15 cellular contexts compared by ENCODE assay signal in the genomic region with DNA sequence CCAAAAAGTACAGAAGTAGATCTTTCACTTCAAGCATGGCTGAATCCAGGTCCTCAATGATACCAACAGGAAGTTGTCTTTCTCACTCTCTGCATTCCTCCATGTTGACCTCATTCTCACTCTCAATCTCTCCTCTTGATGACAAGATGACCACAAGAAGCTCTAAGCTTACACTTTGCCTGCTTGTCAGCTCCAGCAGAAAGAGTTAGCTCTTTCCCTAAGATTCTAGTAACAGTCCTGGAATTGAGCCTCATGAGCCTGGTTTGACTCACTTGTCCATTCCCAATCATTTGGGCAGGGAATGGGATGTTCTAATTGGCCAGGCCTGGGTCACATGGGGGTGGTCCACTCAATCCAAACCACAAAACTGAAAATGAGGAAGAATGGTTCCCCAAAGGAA. TPM values are rescaled to one million over a fixed set of nuclear protein-coding genes. Genes with fewer than 3 reads are reported as not detected.
A peak's percentile ranks its signal among the peaks of the same experiment; 100 is the strongest.
DNase-seq lines count a peak whose midpoint lies in the region; TF ChIP-seq lines count a peak whose summit lies in the region.
"Had no signal": no experiment of that assay in that cellular context is flagged by ENCODE, and none has a peak within 500 bp of the region (broad histone marks: within the 10 kb centered on the region; RNA-seq: fewer than 3 reads in every experiment).

No MANE protein-coding gene starts in this region.

- H3K9me3 ChIP-seq in trophoblast cell (ENCODE audit: insufficient read depth, low read depth, low read length) (no peaks in the 10 kb centered on the region), adrenal gland (replicated peaks in 1 of 3) (no peaks in the 10 kb centered on the region)
- H3K9me3 ChIP-seq: left lung, upper lobe of left lung had no signal

- H2AFZ ChIP-seq in trophoblast cell (ENCODE audit: insufficient read depth, low read length, poor library complexity) = no peak overlapping the region

- no peak overlapping the region for H2BK120ac ChIP-seq in trophoblast cell (ENCODE audit: insufficient read depth, low read length, poor library complexity)

- TF ChIP-seq POLR2A in adrenal gland (IDR thresholded peaks at IDR 0.05) = no peak

- no peak overlapping the region for H4K91ac ChIP-seq in trophoblast cell (ENCODE audit: low read depth, low read length)

- TF ChIP-seq CTCF in fibroblast of the aortic adventitia (IDR thresholded peaks at IDR 0.05; ENCODE audit: insufficient read depth, low read length) (no peak), adrenal gland (IDR thresholded peaks at IDR 0.05) (no peak)

- peaks cover 3% of the 10 kb centered on the region for H3K27me3 Mint-ChIP-seq in activated T-cell treated with anti-CD3 and anti-CD28 coated beads, Interleukin-2, amount 50 U/mL, for 24 hours

- no peak for DNase-seq in activated T-cell treated with anti-CD3 and anti-CD28 coated beads, Interleukin-2, amount 50 U/mL, for 24 hours
- DNase-seq in activated T-cell treated with anti-CD3 and anti-CD28 coated beads, Interleukin-2, amount 50 U/mL, for 1 hour = no peak
- peak; percentile 56 for DNase-seq in RKO (ENCODE audit: low spot score)
- DNase-seq in fibroblast of the aortic adventitia (ENCODE audit: low read depth) = peak; percentile 91
- DNase-seq in trophoblast cell = no peak
- no peak for DNase-seq in head of caudate nucleus
- DNase-seq in adrenal gland = no peak
- DNase-seq in stimulated activated CD4-positive, alpha-beta T cell treated with anti-CD3 and anti-CD28 coated beads, Interleukin-1b, Interleukin-23, amount 100 ng/mL, for 48 hours = no peak
- DNase-seq: activated CD8-positive, alpha-beta memory T cell treated with anti-CD3 and anti-CD28 coated beads, Interleukin-2, amount 50 U/mL, for 48 hours; amygdala; DMS79; left lung; nucleus accumbens; upper lobe of left lung had no signal

- H3K27me3 ChIP-seq in trophoblast cell (ENCODE audit: insufficient read depth, low read length) (no peaks in the 10 kb centered on the region), adrenal gland (no peaks in the 10 kb centered on the region)
- H3K27me3 ChIP-seq: left lung, upper lobe of left lung had no signal

- H3K9me3 Mint-ChIP-seq in activated T-cell treated with anti-CD3 and anti-CD28 coated beads, Interleukin-2, amount 50 U/mL, for 24 hours = no peaks in the 10 kb centered on the region

- H3K36me3 ChIP-seq in trophoblast cell (ENCODE audit: control insufficient read depth in 1 of 2, insufficient read depth in 2 of 2, low read length in 2 of 2) (no peaks in the 10 kb centered on the region), adrenal gland (replicated peaks in 1 of 2) (no peaks in the 10 kb centered on the region)
- H3K36me3 ChIP-seq: left lung, upper lobe of left lung had no signal

- no peak overlapping the region for H2BK12ac ChIP-seq in trophoblast cell (ENCODE audit: low read length)

- no peak overlapping the region for H3K4ac ChIP-seq in trophoblast cell (ENCODE audit: low read depth, low read length)

- H2BK5ac ChIP-seq in trophoblast cell (ENCODE audit: low read depth, low read length, poor library complexity) = no peak overlapping the region

- H3K4me3 Mint-ChIP-seq in activated T-cell treated with anti-CD3 and anti-CD28 coated beads, Interleukin-2, amount 50 U/mL, for 24 hours = no peak overlapping the region

- peak overlapping the region; percentile 33 for H3K27ac Mint-ChIP-seq in activated T-cell treated with anti-CD3 and anti-CD28 coated beads, Interleukin-2, amount 50 U/mL, for 24 hours

- H3K79me1 ChIP-seq in trophoblast cell (ENCODE audit: low read length) = peaks cover 12% of the 10 kb centered on the region

- H3K23ac ChIP-seq in trophoblast cell (ENCODE audit: low read length) = no peak overlapping the region

- H3K4me1 ChIP-seq in trophoblast cell (ENCODE audit: control insufficient read depth in 1 of 2, insufficient read depth in 2 of 2, low read length in 2 of 2) = peaks cover 0 to 8% of the 10 kb centered on the region in 2 experiments
- peaks cover 9 to 16% of the 10 kb centered on the region in 2 donors for H3K4me1 ChIP-seq in adrenal gland (replicated peaks in 1 of 2)

- H3K4me3 ChIP-seq in fibroblast of the aortic adventitia (ENCODE audit: low read depth, low read length) (no peak overlapping the region), trophoblast cell (ENCODE audit: low read depth, low read length) (no peak overlapping the region), adrenal gland (no peak overlapping the region)
- H3K4me3 ChIP-seq: left lung, SK-N-MC, upper lobe of left lung had no signal

- H3K4me2 ChIP-seq in trophoblast cell (ENCODE audit: low read length) = no peak overlapping the region

- H3K36me3 Mint-ChIP-seq in activated T-cell treated with anti-CD3 and anti-CD28 coated beads, Interleukin-2, amount 50 U/mL, for 24 hours (ENCODE audit: low read depth) = peaks cover 16% of the 10 kb centered on the region

- intact Hi-C loops in head of caudate nucleus (cut with DNase I) = no loop called here
- intact Hi-C loops in adrenal gland (cut with DNase I) = no loop called here

- no peak overlapping the region for H4K8ac ChIP-seq in trophoblast cell (ENCODE audit: low read depth, low read length)

- H3K18ac ChIP-seq in trophoblast cell (ENCODE audit: low read length) = no peak overlapping the region

- H4K12ac ChIP-seq in trophoblast cell (ENCODE audit: low read depth, low read length) = no peak overlapping the region

- no peak overlapping the region for H3K9ac ChIP-seq in trophoblast cell (ENCODE audit: low read length)

- peaks cover 19% of the 10 kb centered on the region for H3K4me1 Mint-ChIP-seq in activated T-cell treated with anti-CD3 and anti-CD28 coated beads, Interleukin-2, amount 50 U/mL, for 24 hours (ENCODE audit: low read depth)

- peaks cover 14% of the 10 kb centered on the region for H3K79me2 ChIP-seq in trophoblast cell (ENCODE audit: control insufficient read depth, insufficient read depth, low read length, poor library complexity)

- H2AK5ac ChIP-seq in trophoblast cell (ENCODE audit: low read length) = no peak overlapping the region

- H3K27ac ChIP-seq in trophoblast cell (ENCODE audit: low read depth, low read length) = no peak overlapping the region
- H3K27ac ChIP-seq in adrenal gland = no peak overlapping the region
- H3K27ac ChIP-seq: left lung, SK-N-MC, upper lobe of left lung had no signal

- H3K14ac ChIP-seq in trophoblast cell (ENCODE audit: low read length) = no peak overlapping the region

RNA-seq across cellular contexts. Expression of a gene that starts 3.3 kb away (rescaled TPM):
- total RNA-seq in fibroblast of the aortic adventitia (ENCODE audit: low replicate concordance) = 239 and 451 TPM in 2 replicates
- 489 and 493 TPM in 2 replicates for polyA plus RNA-seq in trophoblast cell (2013)
- total RNA-seq in adrenal gland = 100 to 1,000 TPM; 167 to 301 (median 230) TPM
- polyA plus RNA-seq in adrenal gland = 100 to 1,000 TPM in 2 of 3 donors, 10 to 100 TPM in 1; 95.6 to 199 (median 126) TPM

RNA-seq across cellular contexts. Expression of a gene that starts 18.2 kb away (rescaled TPM):
- total RNA-seq in fibroblast of the aortic adventitia (ENCODE audit: low replicate concordance) (0.25 and 2.6 TPM in 2 replicates), adrenal gland (1 to 10 TPM in 3 of 8 donors, under 1 TPM in 5; 0.22 to 1.9 (median 0.49) TPM)
- 0.23 and 0.33 TPM in 2 replicates for polyA plus RNA-seq in trophoblast cell (2013)
- polyA plus RNA-seq in adrenal gland = 1 to 10 TPM in 1 of 3 donors, under 1 TPM in 2; 0.20 to 1.2 (median 0.32) TPM

RNA-seq across cellular contexts. Expression of a gene that starts 50.9 kb away (rescaled TPM):
- total RNA-seq in fibroblast of the aortic adventitia (ENCODE audit: low replicate concordance) (24.3 and 36.6 TPM in 2 replicates), adrenal gland (10 to 100 TPM; 20.8 to 42.4 (median 33.5) TPM)
- 23.0 and 24.6 TPM in 2 replicates for polyA plus RNA-seq in trophoblast cell (2013)
- polyA plus RNA-seq in adrenal gland = 10 to 100 TPM; 16.1 to 35.2 (median 24.3) TPM

Comparison
In these comparisons a context has a peak if more than half of its experiments do, and no peak if none do; other contexts are left out.
1. DNase-seq: peak in RKO (single experiment) and fibroblast of the aortic adventitia (single experiment); none in activated T-cell treated with anti-CD3 and anti-CD28 coated beads, Interleukin-2, amount 50 U/mL, for 24 hours (single experiment), activated T-cell treated with anti-CD3 and anti-CD28 coated beads, Interleukin-2, amount 50 U/mL, for 1 hour (single experiment), trophoblast cell (0 of 2), head of caudate nucleus (0 of 42), adrenal gland (0 of 7) and stimulated activated CD4-positive, alpha-beta T cell treated with anti-CD3 and anti-CD28 coated beads, Interleukin-1b, Interleukin-23, amount 100 ng/mL, for 48 hours (single experiment).